1 cellular context compared by ENCODE assay signal in genomic region chr20:36183155-36183944, GRCh38.
A peak's percentile ranks its signal among the peaks of the same experiment; 100 is the strongest.
TF ChIP-seq lines count a peak whose summit lies in the region.

No MANE protein-coding gene starts in this region.

TF ChIP-seq in K562, 482 proteins besides CTCF, POLR2A, EP300 and RAD21 (continued from another document and continues in another):
- TF ChIP-seq CHD7 (IDR thresholded peaks at IDR 0.05; ENCODE audit: low read depth, low read length), result no peak
- no peak for TF ChIP-seq ZHX1 (conservative IDR thresholded peaks at IDR 0.05; ENCODE audit: low read length)
- TF ChIP-seq ZNF239 (CRISPR knock-in tag; IDR thresholded peaks at IDR 0.05), result no peak
- no peak for TF ChIP-seq ZNF512 (tag; IDR thresholded peaks at IDR 0.05)
- TF ChIP-seq TEAD2 (tag; IDR thresholded peaks at IDR 0.05), result no peak
- no peak for TF ChIP-seq ZNF146 (CRISPR knock-in tag; IDR thresholded peaks at IDR 0.05; ENCODE audit: unreplicated experiment)
- TF ChIP-seq WHSC1 (IDR thresholded peaks at IDR 0.05; ENCODE audit: low read length), result no peak
- no peak for TF ChIP-seq NELFE (IDR thresholded peaks at IDR 0.05; ENCODE audit: insufficient read depth, insufficient read length)
- TF ChIP-seq ZNF695 (CRISPR knock-in tag; IDR thresholded peaks at IDR 0.05), result no peak
- no peak for TF ChIP-seq POLR2AphosphoS2 (IDR thresholded peaks at IDR 0.05; ENCODE audit: low read length)
- TF ChIP-seq ZNF316 (IDR thresholded peaks at IDR 0.05), result no peak
- no peak for TF ChIP-seq CREBBP (IDR thresholded peaks at IDR 0.05; ENCODE audit: low read depth, low read length)
- no peak for TF ChIP-seq ZNF75A (CRISPR knock-in tag; IDR thresholded peaks at IDR 0.05)
- peak in 1 of 3 experiments; percentile 61; a peak in 2 of 6 replicates for TF ChIP-seq ZBTB11 (CRISPR knock-in tag; IDR thresholded peaks at IDR 0.05)
- no peak for TF ChIP-seq ZNF384 (IDR thresholded peaks at IDR 0.05; ENCODE audit: low read depth, low read length)
- TF ChIP-seq CHCHD3 (CRISPR knock-in tag; IDR thresholded peaks at IDR 0.05), result no peak
- no peak for TF ChIP-seq IRF1 (CRISPR knock-in tag; IDR thresholded peaks at IDR 0.05; ENCODE audit: borderline replicate concordance)
- no peak for TF ChIP-seq RB1 (IDR thresholded peaks at IDR 0.05; ENCODE audit: low read depth)
- peak; percentile 45; the same call in 1 of the 2 replicates for TF ChIP-seq MBD2 (IDR thresholded peaks at IDR 0.05; ENCODE audit: borderline replicate concordance, low read depth)
- TF ChIP-seq, protein P1, sequence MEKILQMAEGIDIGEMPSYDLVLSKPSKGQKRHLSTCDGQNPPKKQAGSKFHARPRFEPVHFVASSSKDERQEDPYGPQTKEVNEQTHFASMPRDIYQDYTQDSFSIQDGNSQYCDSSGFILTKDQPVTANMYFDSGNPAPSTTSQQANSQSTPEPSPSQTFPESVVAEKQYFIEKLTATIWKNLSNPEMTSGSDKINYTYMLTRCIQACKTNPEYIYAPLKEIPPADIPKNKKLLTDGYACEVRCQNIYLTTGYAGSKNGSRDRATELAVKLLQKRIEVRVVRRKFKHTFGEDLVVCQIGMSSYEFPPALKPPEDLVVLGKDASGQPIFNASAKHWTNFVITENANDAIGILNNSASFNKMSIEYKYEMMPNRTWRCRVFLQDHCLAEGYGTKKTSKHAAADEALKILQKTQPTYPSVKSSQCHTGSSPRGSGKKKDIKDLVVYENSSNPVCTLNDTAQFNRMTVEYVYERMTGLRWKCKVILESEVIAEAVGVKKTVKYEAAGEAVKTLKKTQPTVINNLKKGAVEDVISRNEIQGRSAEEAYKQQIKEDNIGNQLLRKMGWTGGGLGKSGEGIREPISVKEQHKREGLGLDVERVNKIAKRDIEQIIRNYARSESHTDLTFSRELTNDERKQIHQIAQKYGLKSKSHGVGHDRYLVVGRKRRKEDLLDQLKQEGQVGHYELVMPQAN (IDR thresholded peaks at IDR 0.05; ENCODE audit: borderline replicate concordance), result no peak
- no peak for TF ChIP-seq RFX7 (CRISPR knock-in tag; IDR thresholded peaks at IDR 0.05)
- TF ChIP-seq, protein P2, sequence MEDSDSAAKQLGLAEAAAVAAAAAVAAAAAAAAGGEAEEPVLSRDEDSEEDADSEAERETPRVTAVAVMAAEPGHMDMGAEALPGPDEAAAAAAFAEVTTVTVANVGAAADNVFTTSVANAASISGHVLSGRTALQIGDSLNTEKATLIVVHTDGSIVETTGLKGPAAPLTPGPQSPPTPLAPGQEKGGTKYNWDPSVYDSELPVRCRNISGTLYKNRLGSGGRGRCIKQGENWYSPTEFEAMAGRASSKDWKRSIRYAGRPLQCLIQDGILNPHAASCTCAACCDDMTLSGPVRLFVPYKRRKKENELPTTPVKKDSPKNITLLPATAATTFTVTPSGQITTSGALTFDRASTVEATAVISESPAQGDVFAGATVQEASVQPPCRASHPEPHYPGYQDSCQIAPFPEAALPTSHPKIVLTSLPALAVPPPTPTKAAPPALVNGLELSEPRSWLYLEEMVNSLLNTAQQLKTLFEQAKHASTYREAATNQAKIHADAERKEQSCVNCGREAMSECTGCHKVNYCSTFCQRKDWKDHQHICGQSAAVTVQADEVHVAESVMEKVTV (CRISPR knock-in tag; IDR thresholded peaks at IDR 0.05), result no peak
- no peak for TF ChIP-seq NR3C1 (CRISPR knock-in tag; IDR thresholded peaks at IDR 0.05)
- TF ChIP-seq PYGO2 (tag; IDR thresholded peaks at IDR 0.05), result no peak
- TF ChIP-seq RFX5 (IDR thresholded peaks at IDR 0.05; ENCODE audit: low read depth, low read length), result no peak
